ENCODE assay signal across 10 cellular contexts in the genomic region with DNA sequence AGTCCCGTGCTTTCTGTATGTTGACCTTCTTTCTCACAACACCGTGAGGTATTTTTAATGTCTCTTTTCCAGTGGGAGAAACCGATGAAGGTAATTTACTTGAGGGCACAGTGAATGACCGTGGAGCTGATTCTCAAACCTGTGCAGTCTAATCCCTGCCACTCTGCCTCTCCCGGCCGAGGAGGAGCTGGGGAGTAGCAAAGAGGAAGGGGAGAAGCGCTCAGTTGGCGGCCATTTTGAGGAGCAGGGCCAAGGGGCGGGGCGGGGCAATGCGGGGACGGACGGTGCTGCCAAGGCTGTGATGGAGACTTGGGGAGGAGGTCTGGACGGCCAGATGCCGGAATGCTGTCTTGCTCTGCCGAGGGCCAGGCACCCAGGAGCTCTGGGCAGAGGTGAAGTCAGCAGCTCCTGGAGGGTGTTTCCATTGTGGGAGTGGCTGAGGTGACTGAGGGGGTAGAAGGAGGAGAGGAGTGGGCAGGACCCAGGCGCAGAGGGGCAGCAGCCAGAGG. TPM values are rescaled to one million over a fixed set of nuclear protein-coding genes. Genes with fewer than 3 reads are reported as not detected.
DNase-seq lines count a peak whose midpoint lies in the region; FAIRE-seq and TF ChIP-seq lines count a peak whose summit lies in the region.
"Had no signal": no experiment of that assay in that cellular context is flagged by ENCODE, and none has a peak within 500 bp of the region (broad histone marks: within the 10 kb centered on the region; RNA-seq: fewer than 3 reads in every experiment).

No MANE protein-coding gene starts in this region.

- TF ChIP-seq CTCF in neural crest cell (conservative IDR thresholded peaks at IDR 0.05) (no peak), CD14-positive monocyte (IDR thresholded peaks at IDR 0.05) (no peak), GM10248 (IDR thresholded peaks at IDR 0.05; ENCODE audit: control extremely low read depth, extremely low read depth, low read depth, missing control alignments) (no peak)

- peak overlapping the region; percentile 30 for H3K4me3 Mint-ChIP-seq in activated naive CD8-positive, alpha-beta T cell
- H3K4me3 Mint-ChIP-seq in neural crest cell (no peak overlapping the region), CD14-positive monocyte (peak overlapping the region in 1 of 2 donors; percentile 57)
- H3K4me3 Mint-ChIP-seq: activated CD4-positive, alpha-beta T cell treated with anti-CD3 and anti-CD28 coated beads, Interleukin-2, amount 10 ng/mL, durations not matched to agents 7 days and 5 days had no signal

- H3K9me3 Mint-ChIP-seq in activated naive CD8-positive, alpha-beta T cell (ENCODE audit: low read depth) = no peaks in the 10 kb centered on the region
- no peaks in the 10 kb centered on the region for H3K9me3 Mint-ChIP-seq in neural crest cell
- peaks cover 0 to 2% (median 0%) of the 10 kb centered on the region in 7 donors for H3K9me3 Mint-ChIP-seq in CD14-positive monocyte
- H3K9me3 Mint-ChIP-seq: activated CD4-positive, alpha-beta T cell treated with anti-CD3 and anti-CD28 coated beads, Interleukin-2, amount 10 ng/mL, durations not matched to agents 7 days and 5 days had no signal

- intact Hi-C loops in CD14-positive monocyte (cut with micrococcal nuclease) = no loop called here

- CTCF ChIA-PET in GM10248 (lab: Yijun Ruan, JAX) = interaction anchor here (1.9 to 5.3 kb wide), 7 partner anchors 10 to 186 kb away, joined by 4 to 70 read pairs (median 9); a partner anchor contains a TSS

- POLR2A ChIA-PET in GM10248 (lab: Yijun Ruan, JAX) = interaction anchor here (0.6 to 1.3 kb wide), 2 partner anchors 11 to 895 kb away, joined by 3 to 4 read pairs; no protein-coding TSS in a partner anchor

- no peaks in the 10 kb centered on the region for H3K27me3 Mint-ChIP-seq in activated naive CD8-positive, alpha-beta T cell
- H3K27me3 Mint-ChIP-seq in neural crest cell (ENCODE audit: low read depth) = no peaks in the 10 kb centered on the region
- H3K27me3 Mint-ChIP-seq in CD14-positive monocyte (ENCODE audit: low read depth in 3 of 3) = peaks cover 0 to 2% (median 0%) of the 10 kb centered on the region in 3 donors
- H3K27me3 Mint-ChIP-seq: activated CD4-positive, alpha-beta T cell treated with anti-CD3 and anti-CD28 coated beads, Interleukin-2, amount 10 ng/mL, durations not matched to agents 7 days and 5 days had no signal

- FAIRE-seq in GM12891 (lab: Jason Lieb, UNC) = no peak

- no peaks in the 10 kb centered on the region for H3K36me3 Mint-ChIP-seq in activated naive CD8-positive, alpha-beta T cell
- H3K36me3 Mint-ChIP-seq in neural crest cell (ENCODE audit: low read depth) (no peaks in the 10 kb centered on the region), CD14-positive monocyte (peaks cover 2 to 8% of the 10 kb centered on the region in 2 donors)

- no peak overlapping the region for H3K27ac Mint-ChIP-seq in activated naive CD8-positive, alpha-beta T cell
- H3K27ac Mint-ChIP-seq in neural crest cell (ENCODE audit: unreplicated experiment) (peak overlapping the region; percentile 83), CD14-positive monocyte (no peak overlapping the region)
- H3K27ac Mint-ChIP-seq: activated CD4-positive, alpha-beta T cell treated with anti-CD3 and anti-CD28 coated beads, Interleukin-2, amount 10 ng/mL, durations not matched to agents 7 days and 5 days had no signal

- no peak for DNase-seq in GM12891 (ENCODE audit: insufficient read length, low spot score)
- peak; percentile 45 for DNase-seq in NCI-H2171 (lab: John Stamatoyannopoulos, UW)
- peak; percentile 6 for DNase-seq in neural crest cell (ENCODE audit: low read depth, low spot score)
- no peak for DNase-seq in CD14-positive monocyte (ENCODE audit: low spot score)
- no peak for DNase-seq in GM10248 (ENCODE audit: extremely low spot score)
- DNase-seq in stimulated activated CD8-positive, alpha-beta memory T cell treated with anti-CD3 and anti-CD28 coated beads, Interleukin-4, amount 100 ng/mL, for 48 hours = no peak
- DNase-seq: activated CD4-positive, alpha-beta T cell treated with anti-CD3 and anti-CD28 coated beads, Interleukin-2, amount 10 ng/mL, durations not matched to agents 7 days and 5 days; effector memory CD4-positive, alpha-beta T cell; Peyer's patch had no signal

- H3K4me1 Mint-ChIP-seq in activated naive CD8-positive, alpha-beta T cell (ENCODE audit: low read depth) = peaks cover 10% of the 10 kb centered on the region
- H3K4me1 Mint-ChIP-seq in neural crest cell (peaks cover 31% of the 10 kb centered on the region), CD14-positive monocyte (peaks cover 11% of the 10 kb centered on the region)

- no peak for TF ChIP-seq POLR2A in GM12891 (IDR thresholded peaks at IDR 0.05; ENCODE audit: low read depth, low read length)

TF ChIP-seq in GM12891, 5 proteins besides CTCF, POLR2A, EP300 and RAD21:
- TF ChIP-seq POU2F2 (IDR thresholded peaks at IDR 0.05; ENCODE audit: low read depth, low read length) = no peak
- 0 out of 2 replicates have a peak, but pooled peaks have one; percentile 6 for TF ChIP-seq SPI1 (IDR thresholded peaks at IDR 0.05; ENCODE audit: low read depth, low read length)

RNA-seq across cellular contexts. Expression of a gene that starts 12.4 kb away (rescaled TPM):
- polyA plus RNA-seq in GM12891 (2012; ENCODE audit: low read depth, missing spikeins) = 40.5 TPM
- total RNA-seq in neural crest cell = 121 and 122 TPM in 2 replicates
- 1 to 10 TPM; 4.5 to 8.1 TPM for polyA plus RNA-seq in CD14-positive monocyte

Comparison
In these comparisons a context has a peak if more than half of its experiments do, and no peak if none do; other contexts are left out.
1. DNase-seq: peak in NCI-H2171 (single experiment) and neural crest cell (single experiment); none in GM12891 (single experiment), CD14-positive monocyte (single experiment), GM10248 (single experiment) and stimulated activated CD8-positive, alpha-beta memory T cell treated with anti-CD3 and anti-CD28 coated beads, Interleukin-4, amount 100 ng/mL, for 48 hours (single experiment).